Comparison of ENCODE assay signal across 14 cellular contexts in the genomic region with DNA sequence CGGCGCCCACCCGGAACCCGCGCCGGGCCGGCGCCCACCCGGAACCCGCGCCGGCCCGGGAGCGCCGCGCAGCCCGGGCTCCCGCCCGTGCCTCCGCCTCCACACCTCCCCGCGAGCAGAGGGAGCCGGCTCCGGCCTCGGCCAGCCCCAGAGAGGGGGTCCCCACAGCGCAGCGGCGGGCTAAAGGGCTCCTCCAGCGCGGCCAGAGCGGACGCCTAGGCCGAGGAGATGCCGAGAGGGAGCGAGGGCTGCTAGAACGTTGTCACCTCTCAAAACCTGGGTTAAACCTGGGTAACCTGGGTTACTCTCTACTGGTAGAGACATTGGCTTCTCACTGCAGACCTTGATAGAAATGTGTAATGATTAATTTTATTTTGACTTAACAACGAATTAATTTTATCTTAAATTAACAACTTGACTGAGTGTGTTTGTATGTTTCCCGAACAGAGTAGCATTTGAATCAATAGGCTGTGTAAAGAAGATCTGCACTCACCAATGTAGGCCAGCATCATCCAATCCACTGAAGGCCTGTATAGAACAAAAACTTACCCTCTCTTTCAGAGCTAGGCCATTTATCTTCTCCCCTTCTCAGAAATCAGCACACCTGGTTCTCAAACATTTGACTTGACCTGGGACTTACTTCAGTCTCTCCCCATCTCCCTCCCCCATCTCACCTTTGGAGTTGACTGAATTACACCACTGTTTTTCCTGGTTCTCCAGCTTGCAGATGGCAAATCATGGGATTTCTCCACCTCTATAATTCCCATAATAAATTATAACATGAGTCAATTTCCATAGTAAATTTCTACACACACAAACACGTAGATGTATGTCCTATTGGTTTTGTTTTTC.
DNase-seq lines count a peak whose midpoint lies in the region; ATAC-seq and TF ChIP-seq lines count a peak whose summit lies in the region.
"Had no signal": no experiment of that assay in that cellular context is flagged by ENCODE, and none has a peak within 500 bp of the region (broad histone marks: within the 10 kb centered on the region; RNA-seq: fewer than 3 reads in every experiment).

No MANE protein-coding gene starts in this region.

- 48% methylated on average over 37 of the region's 39 CpGs for WGBS in urinary bladder

- TF ChIP-seq CTCF in RWPE2 (IDR thresholded peaks at IDR 0.05; ENCODE audit: poor library complexity, severe bottlenecking) (no peak), epithelial cell of proximal tubule (conservative IDR thresholded peaks at IDR 0.05; ENCODE audit: low read depth, low read length) (no peak), mucosa of descending colon (IDR thresholded peaks at IDR 0.05) (no peak)

- DNase-seq in RWPE2 (ENCODE audit: low spot score) = no peak
- DNase-seq in epithelial cell of proximal tubule (ENCODE audit: low read depth) = no peak
- DNase-seq in mucosa of descending colon = peak; percentile 48 to 56 (median 50)
- no peak for DNase-seq in NCI-H1105 treated with DMSO at 0.1 percent for 48 hours (lab: John Stamatoyannopoulos, UW)
- DNase-seq in Ammon's horn (ENCODE audit: low spot score) = no peak
- DNase-seq in medulla oblongata (ENCODE audit: extremely low spot score) = no peak
- DNase-seq: KBM-7; NCI-H1048; NCI-H2171 treated with DMSO at 0.1 percent for 48 hours; occipital lobe; spleen; stimulated activated naive CD8-positive, alpha-beta T cell treated with anti-CD3 and anti-CD28 coated beads, Interleukin-15, amount 100 ng/mL, for 72 hours had no signal

- H3K4me1 ChIP-seq in RWPE2 (ENCODE audit: insufficient read depth, poor library complexity, severe bottlenecking) (peaks cover 14% of the 10 kb centered on the region), mucosa of descending colon (ENCODE audit: low read depth) (peaks cover 5% of the 10 kb centered on the region), urinary bladder (ENCODE audit: insufficient read depth) (no peaks in the 10 kb centered on the region)
- H3K4me1 ChIP-seq: spleen had no signal

- no peaks in the 10 kb centered on the region for H3K27me3 ChIP-seq in RWPE2 (ENCODE audit: insufficient read depth, poor library complexity, severe bottlenecking)
- H3K27me3 ChIP-seq: spleen had no signal

- H3K4me3 ChIP-seq in RWPE2 (ENCODE audit: severe bottlenecking) = no peak overlapping the region
- H3K4me3 ChIP-seq in epithelial cell of proximal tubule (ENCODE audit: low read depth, low read length) = peak overlapping the region; percentile 37
- H3K4me3 ChIP-seq in mucosa of descending colon = peak overlapping the region; percentile 11
- no peak overlapping the region for H3K4me3 ChIP-seq in urinary bladder (ENCODE audit: low read depth, low read length)
- H3K4me3 ChIP-seq: spleen had no signal

- ATAC-seq in RWPE2 (ENCODE audit: low read depth) (no peak), mucosa of descending colon (peak; percentile 87)
- ATAC-seq: stimulated activated naive CD8-positive, alpha-beta T cell treated with anti-CD3 and anti-CD28 coated beads, Interleukin-15, amount 100 ng/mL, for 72 hours had no signal

- intact Hi-C loops in mucosa of descending colon (cut with DNase I, micrococcal nuclease) = no loop called here

- H3K36me3 ChIP-seq in RWPE2 (ENCODE audit: low read depth) (no peaks in the 10 kb centered on the region), mucosa of descending colon (ENCODE audit: low read depth) (no peaks in the 10 kb centered on the region), urinary bladder (ENCODE audit: insufficient read depth) (no peaks in the 10 kb centered on the region)
- H3K36me3 ChIP-seq: spleen had no signal

- H3K27ac ChIP-seq in RWPE2 (ENCODE audit: poor library complexity, severe bottlenecking) (peak overlapping the region; percentile 37), urinary bladder (ENCODE audit: low read depth) (peak overlapping the region; percentile 16)
- H3K27ac ChIP-seq: C4-2B, spleen had no signal

- H3K9me3 ChIP-seq in RWPE2 (ENCODE audit: severe bottlenecking) = no peaks in the 10 kb centered on the region
- H3K9me3 ChIP-seq in mucosa of descending colon = no peaks in the 10 kb centered on the region

Comparison
In these comparisons a context has a peak if more than half of its experiments do, and no peak if none do; other contexts are left out.
1. DNase-seq: peak in mucosa of descending colon (3 of 3); none in RWPE2 (single experiment), epithelial cell of proximal tubule (single experiment), NCI-H1105 treated with DMSO at 0.1 percent for 48 hours (single experiment), Ammon's horn (single experiment) and medulla oblongata (single experiment).
2. H3K4me3 ChIP-seq: peak in epithelial cell of proximal tubule (single experiment) and mucosa of descending colon (single experiment); none in RWPE2 (single experiment) and urinary bladder (single experiment).